Comparison of ENCODE assay signal across 21 cellular contexts in genomic region chr11:114309517-114309916, GRCh38. TPM values are rescaled to one million over a fixed set of nuclear protein-coding genes. Genes with fewer than 3 reads are reported as not detected.
DNase-seq lines count a peak whose midpoint lies in the region; ATAC-seq, FAIRE-seq and TF ChIP-seq lines count a peak whose summit lies in the region.
"Had no signal": no experiment of that assay in that cellular context is flagged by ENCODE, and none has a peak within 500 bp of the region (broad histone marks: within the 10 kb centered on the region; RNA-seq: fewer than 3 reads in every experiment).

No MANE protein-coding gene starts in this region.

- H3K27ac ChIP-seq in right atrium auricular region (peak overlapping the region; percentile 43 to 82), heart right ventricle (peak overlapping the region in 5 of 10 donors; percentile 69 to 86 (median 78)), left lung (peak overlapping the region; percentile 75 to 81), skin epidermis (peak overlapping the region in 13 of 21 experiments; percentile 23 to 91 (median 79))
- H3K27ac ChIP-seq: BLaER1 had no signal

- H3K9me3 ChIP-seq in right atrium auricular region (no peaks in the 10 kb centered on the region), heart right ventricle (peaks cover 0 to 7% (median 0%) of the 10 kb centered on the region in 11 donors), left lung (no peaks in the 10 kb centered on the region)
- H3K9me3 ChIP-seq: BLaER1 had no signal

- no peaks in the 10 kb centered on the region for H3K27me3 ChIP-seq in right atrium auricular region
- H3K27me3 ChIP-seq in heart right ventricle = no peaks in the 10 kb centered on the region
- H3K27me3 ChIP-seq in left lung = no peaks in the 10 kb centered on the region
- H3K27me3 ChIP-seq: BLaER1 had no signal

- intact Hi-C loops in heart right ventricle (cut with DNase I) = no loop called here
- intact Hi-C loops in left lung (cut with DNase I) = no loop called here

- whole genome bisulfite sequencing in heart right ventricle, 2 donors = 93 to 100% methylated on average over 1 of the region's 1 CpG

- H3K4me1 ChIP-seq in right atrium auricular region = peaks cover 0 to 21% of the 10 kb centered on the region in 2 donors
- peaks cover 0 to 44% (median 19%) of the 10 kb centered on the region in 9 donors for H3K4me1 ChIP-seq in heart right ventricle
- H3K4me1 ChIP-seq in left lung = peaks cover 30 to 54% of the 10 kb centered on the region in 2 donors

- ATAC-seq in heart right ventricle = no peak
- peak; percentile 3 for ATAC-seq in left lung
- no peak for ATAC-seq in GM18519 (IDR thresholded peaks at IDR 0.05; ENCODE audit: low FRiP score, unreplicated experiment)
- no peak for ATAC-seq in esophagus mucosa
- ATAC-seq: activated naive CD8-positive, alpha-beta T cell treated with anti-CD3 and anti-CD28 coated beads, Interleukin-2, amount 50 U/mL, for 24 hours had no signal

- DNase-seq in right atrium auricular region (ENCODE audit: low spot score) (no peak), heart right ventricle (no peak), left lung (no peak), GM19239 (ENCODE audit: insufficient read length, low spot score) (no peak), superior temporal gyrus (ENCODE audit: extremely low spot score) (no peak)
- DNase-seq: 8988T; activated CD4-positive, alpha-beta T cell treated with anti-CD3 and anti-CD28 coated beads, Interleukin-2, amount 10 ng/mL, durations not matched to agents 24 days and 14 days; activated naive CD8-positive, alpha-beta T cell treated with anti-CD3 and anti-CD28 coated beads, Interleukin-2, amount 50 U/mL, for 24 hours; central memory CD4-positive, alpha-beta T cell; erythroblast; Kasumi-1; NCI-H1092 treated with DMSO at 0.1 percent for 48 hours; NCI-H2107; NCI-H526 treated with DMSO at 0.1 percent for 48 hours; small intestine had no signal

- FAIRE-seq in GM19239 (lab: Jason Lieb, UNC) = no peak
- FAIRE-seq: GM18507, small intestine had no signal

- H3K36me3 ChIP-seq in right atrium auricular region = peaks cover 41% of the 10 kb centered on the region
- peaks cover 0 to 64% (median 9%) of the 10 kb centered on the region in 9 donors for H3K36me3 ChIP-seq in heart right ventricle
- H3K36me3 ChIP-seq in left lung = peaks cover 0 to 29% of the 10 kb centered on the region in 2 donors
- H3K36me3 ChIP-seq: BLaER1 had no signal

- H3K4me3 ChIP-seq in right atrium auricular region (no peak overlapping the region), heart right ventricle (no peak overlapping the region), left lung (no peak overlapping the region), skin epidermis (no peak overlapping the region)
- H3K4me3 ChIP-seq: BLaER1, lung had no signal

- TF ChIP-seq CTCF in right atrium auricular region (IDR thresholded peaks at IDR 0.05) = no peak
- no peak for TF ChIP-seq CTCF in heart right ventricle (IDR thresholded peaks at IDR 0.05)
- no peak for TF ChIP-seq CTCF in left lung (IDR thresholded peaks at IDR 0.05)

RNA-seq across cellular contexts. Expression of gene NNMT, which starts 13.3 kb away (rescaled TPM):
- total RNA-seq in right atrium auricular region (100 to 1,000 TPM in 1 of 2 donors, 10 to 100 TPM in 1; 83.7 to 240 TPM), heart right ventricle (100 to 1,000 TPM in 1 of 10 donors, 10 to 100 TPM in 8, 1 to 10 TPM in 1; 6.9 to 111 (median 19.8) TPM), left lung (100 to 1,000 TPM; 165 to 244 TPM), esophagus mucosa (16.8 TPM)
- 100 to 1,000 TPM in 1 of 2 donors, 10 to 100 TPM in 1; 83.2 to 114 TPM for polyA plus RNA-seq in heart right ventricle
- total RNA-seq: activated CD4-positive, alpha-beta T cell treated with anti-CD3 and anti-CD28 coated beads, Interleukin-2, amount 10 ng/mL, durations not matched to agents 24 days and 14 days had no signal
